In genomic region chr2:44933434-44933951, GRCh38 we compare ENCODE assay signal across 24 cellular contexts. TPM values are rescaled to one million over a fixed set of nuclear protein-coding genes. Genes with fewer than 3 reads are reported as not detected.
A peak's percentile ranks its signal among the peaks of the same experiment; 100 is the strongest.
DNase-seq lines count a peak whose midpoint lies in the region; ATAC-seq, FAIRE-seq and TF ChIP-seq lines count a peak whose summit lies in the region.
"Had no signal": no experiment of that assay in that cellular context is flagged by ENCODE, and none has a peak within 500 bp of the region (broad histone marks: within the 10 kb centered on the region; RNA-seq: fewer than 3 reads in every experiment).

No MANE protein-coding gene starts in this region.

- H3K9me3 ChIP-seq in Caco-2 = no peaks in the 10 kb centered on the region
- H3K9me3 ChIP-seq in H1 (ENCODE audit: insufficient read depth in 2 of 2, low read depth in 1 of 2, low read length in 1 of 2) = no peaks in the 10 kb centered on the region; a peak in 1 of 4 replicates
- no peaks in the 10 kb centered on the region for H3K9me3 ChIP-seq in gastrocnemius medialis
- H3K9me3 ChIP-seq: heart right ventricle, spleen, suprapubic skin had no signal

- no peak for TF ChIP-seq EP300 in H1 (IDR thresholded peaks at IDR 0.05; ENCODE audit: borderline replicate concordance in 1 of 2, low read depth in 2 of 2, low read length in 2 of 2)

- H3K27me3 Mint-ChIP-seq in Caco-2 (ENCODE audit: insufficient read depth, unreplicated experiment) = peaks cover 11% of the 10 kb centered on the region
- peaks cover 96% of the 10 kb centered on the region for H3K27me3 Mint-ChIP-seq in nephron (ENCODE audit: low read depth)

- no peaks in the 10 kb centered on the region; the same call in none of the 2 replicates for H3K27me3 ChIP-seq in Caco-2 (replicated peaks; ENCODE audit: control insufficient read depth, insufficient read depth, low read length)
- peaks cover 86 to 99% (median 97%) of the 10 kb centered on the region in 4 experiments; a peak in 6 of 7 replicates for H3K27me3 ChIP-seq in H1 (replicated peaks in 1 of 4; ENCODE audit: control insufficient read depth in 3 of 4, extremely low read depth in 1 of 4, insufficient read depth in 3 of 4, low read length in 3 of 4)
- H3K27me3 ChIP-seq in gastrocnemius medialis = peaks cover 86 to 99% (median 92%) of the 10 kb centered on the region in 3 donors

- H2BK12ac ChIP-seq in H1 (ENCODE audit: low read depth, low read length) = peak overlapping the region; percentile 97; the same call in 1 of the 2 replicates

- peak overlapping the region; percentile 78 to 93 for H3K4me2 ChIP-seq in H1 (ENCODE audit: insufficient read depth in 1 of 2, low read depth in 2 of 2, low read length in 2 of 2)

- peak overlapping the region; percentile 60; the same call in 1 of the 2 replicates for H2BK5ac ChIP-seq in H1 (ENCODE audit: low read depth, low read length)

- POLR2A ChIA-PET in Caco-2 (lab: Charles Lee) (no interaction called here), H1 (lab: Charles Lee; ENCODE audit: partially characterized antibody) (interaction anchor here (0.8 to 2.0 kb wide), 6 partner anchors 10 to 143 kb away, joined by 3 to 9 read pairs (median 6); no protein-coding TSS in a partner anchor)

- ATAC-seq in gastrocnemius medialis (no peak), GM21526 (IDR thresholded peaks at IDR 0.05; ENCODE audit: low FRiP score, unreplicated experiment) (no peak)
- ATAC-seq: heart right ventricle had no signal

- H3K18ac ChIP-seq in H1 (ENCODE audit: extremely low read depth, low read length) = peak overlapping the region; percentile 62

- 5% methylated on average over 19 of the region's 19 CpGs; no CpG with 5 or more reads in 1 of the 2 experiments for WGBS in H1 (ENCODE audit: extremely low coverage in 1 of 2, insufficient coverage in 1 of 2, insufficient read length in 1 of 2, insufficient replicate concordance in 2 of 2, low coverage in 1 of 2, low lambda C conversion rate in 2 of 2, missing lambda C conversion rate in 1 of 2), 2 experiments

- H2AFZ ChIP-seq in H1 (ENCODE audit: low read length) = no peak overlapping the region

- H3K9ac ChIP-seq in H1 (replicated peaks in 1 of 4; ENCODE audit: extremely low read depth in 1 of 4, low read depth in 3 of 4, low read length in 3 of 4) = no peak overlapping the region; a peak in 2 of 7 replicates

- FAIRE-seq in H1 (lab: Jason Lieb, UNC) = no peak
- FAIRE-seq: keratinocyte had no signal

- H3K4me1 ChIP-seq in Caco-2 (peaks cover 3% of the 10 kb centered on the region; the same call in 1 of the 2 replicates), H1 (replicated peaks in 1 of 4; ENCODE audit: control insufficient read depth in 3 of 4, insufficient read depth in 4 of 4, low read length in 3 of 4) (peaks cover 12 to 54% (median 39%) of the 10 kb centered on the region in 4 experiments), gastrocnemius medialis (peaks cover 6 to 25% of the 10 kb centered on the region in 2 donors)

- H3K36me3 ChIP-seq in Caco-2 (ENCODE audit: control insufficient read depth, insufficient read depth, low read length) (no peaks in the 10 kb centered on the region), H1 (ENCODE audit: control insufficient read depth in 2 of 4, insufficient read depth in 4 of 4, low read length in 3 of 4) (no peaks in the 10 kb centered on the region; a peak in 1 of 8 replicates), gastrocnemius medialis (no peaks in the 10 kb centered on the region)
- H3K36me3 ChIP-seq: heart right ventricle, spleen, suprapubic skin had no signal

- H2BK15ac ChIP-seq in H1 (ENCODE audit: low read length) = peak overlapping the region; percentile 88; the same call in 1 of the 2 replicates

- H3K27ac ChIP-seq in H1 (ENCODE audit: low read depth, low read length) (no peak overlapping the region), gastrocnemius medialis (no peak overlapping the region)
- H3K27ac ChIP-seq: heart right ventricle, spleen, suprapubic skin had no signal

- H3K23me2 ChIP-seq in H1 (ENCODE audit: low read depth, low read length) = peaks cover 35% of the 10 kb centered on the region; the same call in 1 of the 2 replicates

- no peak for TF ChIP-seq RAD21 in H1 (IDR thresholded peaks at IDR 0.05 in 1 of 2, conservative IDR thresholded peaks at IDR 0.05 in 1 of 2; ENCODE audit: low read depth in 2 of 2, low read length in 2 of 2)

- H3K4me3 ChIP-seq in Caco-2 (ENCODE audit: low read depth, low read length) (no peak overlapping the region), H1 (ENCODE audit: extremely low read depth in 1 of 4, insufficient read depth in 2 of 4, low read depth in 3 of 4, low read length in 4 of 4) (peak overlapping the region; percentile 45 to 65 (median 55); a peak in 6 of 8 replicates), gastrocnemius medialis (no peak overlapping the region)
- H3K4me3 ChIP-seq: lung had no signal

- H4K20me1 ChIP-seq in H1 (replicated peaks in 1 of 2; ENCODE audit: control insufficient read depth in 1 of 2, insufficient read depth in 2 of 2, low read length in 2 of 2) = peaks cover 3 to 9% of the 10 kb centered on the region in 2 experiments

- H3K79me2 ChIP-seq in H1 (ENCODE audit: control insufficient read depth in 1 of 2, insufficient read depth in 2 of 2, low read length in 2 of 2) = no peaks in the 10 kb centered on the region

- no peaks in the 10 kb centered on the region for H3K4me1 Mint-ChIP-seq in Caco-2 (ENCODE audit: low read depth, unreplicated experiment)
- peaks cover 6% of the 10 kb centered on the region for H3K4me1 Mint-ChIP-seq in nephron

- TF ChIP-seq CTCF in Caco-2 (IDR thresholded peaks at IDR 0.05; ENCODE audit: insufficient read depth in 1 of 2, low read depth in 1 of 2, low read length in 1 of 2, severe bottlenecking in 1 of 2, unreplicated experiment in 1 of 2) (no peak), GM13977 (IDR thresholded peaks at IDR 0.05; ENCODE audit: extremely low read depth, insufficient read depth, missing control alignments) (no peak), H1 (IDR thresholded peaks at IDR 0.05; ENCODE audit: control extremely low read depth in 1 of 3, insufficient read depth in 1 of 3, low read depth in 1 of 3, low read length in 3 of 3) (no peak), nephron (IDR thresholded peaks at IDR 0.05; ENCODE audit: unreplicated experiment in 3 of 3) (no peak), gastrocnemius medialis (IDR thresholded peaks at IDR 0.05 in 4 of 5, conservative IDR thresholded peaks at IDR 0.05 in 1 of 5) (no peak)

- no peak overlapping the region for H3K23ac ChIP-seq in H1 (ENCODE audit: insufficient read length)

- DNase-seq in Caco-2 = peak in 1 of 2 experiments; percentile 23
- peak; percentile 23 for DNase-seq in GM13977 (ENCODE audit: low spot score)
- peak in 1 of 2 experiments; percentile 68 for DNase-seq in H1 (ENCODE audit: low read depth in 1 of 2, low spot score in 2 of 2)
- DNase-seq in gastrocnemius medialis = no peak
- no peak for DNase-seq in NK-92 (lab: John Stamatoyannopoulos, UW; ENCODE audit: unreplicated experiment)
- DNase-seq: activated CD4-positive, alpha-beta T cell treated with anti-CD3 and anti-CD28 coated beads, Interleukin-2, amount 10 ng/mL, durations not matched to agents 7 days and 5 days; activated naive CD4-positive, alpha-beta T cell treated with anti-CD3 and anti-CD28 coated beads, Interleukin-2, amount 10 ng/mL, durations not matched to agents 7 days and 5 days; activated T-cell treated with anti-CD3 and anti-CD28 coated beads for 4 hours; anterior cingulate cortex; CD8-positive, alpha-beta memory T cell; effector CD8-positive, alpha-beta T cell; GOT3; heart right ventricle; NCI-H524 treated with DMSO at 0.1 percent for 48 hours; RPMI8226; spleen; stimulated activated CD8-positive, alpha-beta memory T cell treated with anti-CD3 and anti-CD28 coated beads, Interleukin-4, amount 100 ng/mL, for 48 hours had no signal

- H4K8ac ChIP-seq in H1 (ENCODE audit: extremely low read depth, insufficient read depth, low read length) = no peak overlapping the region

- H3K4ac ChIP-seq in H1 (replicated peaks; ENCODE audit: insufficient read length, low read depth, low read length) = no peak overlapping the region

- in situ Hi-C loops in GM13977 (cut with MboI; ENCODE audit: low pct_unique_long_range_greater_than_20kb, low sequenced_read_pairs, unreplicated experiment) (loop anchor here (25.0 kb wide), 1 partner anchor 846 kb away; no protein-coding TSS in a partner anchor), gastrocnemius medialis (cut with MboI; ENCODE audit: low sequenced_read_pairs in 4 of 4) (loop anchor here in 1 of 4 donors (25.0 kb wide), 1 partner anchor 896 kb away; no protein-coding TSS in a partner anchor)

- no TSS peak for BruUV-seq in Caco-2 (replicated peaks; lab: Mats Ljungman, UMichigan)

- H2BK20ac ChIP-seq in H1 (ENCODE audit: low read length) = peak overlapping the region; percentile 80; the same call in 1 of the 2 replicates

- no peaks in the 10 kb centered on the region for H3K9me3 Mint-ChIP-seq in Caco-2 (ENCODE audit: unreplicated experiment)
- H3K9me3 Mint-ChIP-seq in nephron = peaks cover 3% of the 10 kb centered on the region
- H3K9me3 Mint-ChIP-seq: activated CD4-positive, alpha-beta T cell treated with anti-CD3 and anti-CD28 coated beads, Interleukin-2, amount 10 ng/mL, durations not matched to agents 7 days and 5 days; activated naive CD4-positive, alpha-beta T cell treated with anti-CD3 and anti-CD28 coated beads, Interleukin-2, amount 10 ng/mL, durations not matched to agents 7 days and 5 days; CD8-positive, alpha-beta memory T cell had no signal

- intact Hi-C loops in Caco-2 (cut with micrococcal nuclease; ENCODE audit: unreplicated experiment) (no loop called here), gastrocnemius medialis (cut with DNase I; ENCODE audit: low total_unique reads) (no loop called here)

- no peaks in the 10 kb centered on the region for H3K79me1 ChIP-seq in H1 (ENCODE audit: low read depth, low read length)

- H3K4me3 Mint-ChIP-seq in Caco-2 (ENCODE audit: unreplicated experiment) = peak overlapping the region; percentile 80
- H3K4me3 Mint-ChIP-seq in nephron = peak overlapping the region; percentile 28 to 70 (median 34)
- H3K4me3 Mint-ChIP-seq: activated CD4-positive, alpha-beta T cell treated with anti-CD3 and anti-CD28 coated beads, Interleukin-2, amount 10 ng/mL, durations not matched to agents 7 days and 5 days; activated naive CD4-positive, alpha-beta T cell treated with anti-CD3 and anti-CD28 coated beads, Interleukin-2, amount 10 ng/mL, durations not matched to agents 7 days and 5 days had no signal

- H2BK120ac ChIP-seq in H1 (replicated peaks; ENCODE audit: low read depth, low read length) = no peak overlapping the region

- CTCF ChIA-PET in Caco-2 (lab: Charles Lee) (no interaction called here), H1 (lab: Charles Lee; ENCODE audit: partially characterized antibody) (interaction anchor here (0.6 to 3.3 kb wide), 5 partner anchors 11 to 469 kb away, joined by 3 to 20 read pairs (median 4); no protein-coding TSS in a partner anchor)

- H3K36me3 Mint-ChIP-seq in Caco-2 (ENCODE audit: insufficient read depth, unreplicated experiment) (no peaks in the 10 kb centered on the region), nephron (ENCODE audit: low read depth) (no peaks in the 10 kb centered on the region)
- H3K36me3 Mint-ChIP-seq: activated naive CD4-positive, alpha-beta T cell treated with anti-CD3 and anti-CD28 coated beads, Interleukin-2, amount 10 ng/mL, durations not matched to agents 7 days and 5 days; CD8-positive, alpha-beta memory T cell had no signal

- TF ChIP-seq POLR2A in H1 (IDR thresholded peaks at IDR 0.05; ENCODE audit: control extremely low read depth in 1 of 2, low read depth in 2 of 2, low read length in 2 of 2) = no peak
- no peak for TF ChIP-seq POLR2A in gastrocnemius medialis (IDR thresholded peaks at IDR 0.05)

- H2AK5ac ChIP-seq in H1 (ENCODE audit: low read depth, low read length) = peak overlapping the region; percentile 88; the same call in 1 of the 2 replicates

- no peak overlapping the region for H4K91ac ChIP-seq in H1 (replicated peaks; ENCODE audit: insufficient read length, low read length)

- no peak overlapping the region for H4K5ac ChIP-seq in H1 (ENCODE audit: insufficient read length, low read depth, low read length)

- H3K56ac ChIP-seq in H1 (replicated peaks; ENCODE audit: insufficient read length, low read depth, low read length) = no peak overlapping the region

- no peak overlapping the region for H3K14ac ChIP-seq in H1 (ENCODE audit: insufficient read length)

- H3K27ac Mint-ChIP-seq in Caco-2 (ENCODE audit: unreplicated experiment) = no peak overlapping the region
- H3K27ac Mint-ChIP-seq in nephron = no peak overlapping the region
- H3K27ac Mint-ChIP-seq: activated CD4-positive, alpha-beta T cell treated with anti-CD3 and anti-CD28 coated beads, Interleukin-2, amount 10 ng/mL, durations not matched to agents 7 days and 5 days; activated naive CD4-positive, alpha-beta T cell treated with anti-CD3 and anti-CD28 coated beads, Interleukin-2, amount 10 ng/mL, durations not matched to agents 7 days and 5 days had no signal

RNA-seq across cellular contexts. Expression of gene SIX3, which starts 8.0 kb away (rescaled TPM):
- total RNA-seq in Caco-2 (2022) (not detected in 2 replicates), gastrocnemius medialis (not detected)
- total RNA-seq in H1 (2021; fragmentation: NEBNext Ultra II Directional; extraction: Animal tissue kit (Norgen Biotek cat#: 25700)) = 0.19 and 0.21 TPM in 2 replicates
- 0.02 and 0.52 TPM in 2 replicates for polyA plus RNA-seq in H1 (2011; rRNA removed)
- polyA plus RNA-seq in H1 (2011; cell fraction: cytosol; rRNA removed) = 0.31 TPM
- polyA plus RNA-seq in H1 (2011; cell fraction: nucleus; rRNA removed) = 0.41 TPM
- 0.10 to 0.13 TPM (median 0.13 TPM) in 3 of 4 replicates, not detected in the other for polyA plus RNA-seq in H1 (2012, experiment 1 of 2)
- polyA plus RNA-seq in H1 (2012, experiment 2 of 2) = 0.09 TPM
- 0.10 TPM for polyA plus RNA-seq in H1 (2013, experiment 1 of 2)
- polyA plus RNA-seq in H1 (2013, experiment 2 of 2) = 0.07 TPM
- polyA minus RNA-seq in H1 (2011; rRNA and poly(A)+ RNA removed) = 0.09 TPM in 1 of 2 replicates, not detected in the other
- not detected for polyA minus RNA-seq in H1 (2011; cell fraction: cytosol; rRNA and poly(A)+ RNA removed)
- polyA minus RNA-seq in H1 (2011; cell fraction: nucleus; rRNA and poly(A)+ RNA removed) = 0.50 TPM
- total RNA-seq: activated CD4-positive, alpha-beta T cell treated with anti-CD3 and anti-CD28 coated beads, Interleukin-2, amount 10 ng/mL, durations not matched to agents 7 days and 5 days; CD8-positive, alpha-beta memory T cell; cerebellum; heart right ventricle; myocyte; spleen had no signal
- polyA plus RNA-seq: CD8-positive, alpha-beta memory T cell; heart right ventricle; keratinocyte had no signal

Comparison
In these comparisons a context has a peak if more than half of its experiments do, and no peak if none do; other contexts are left out.
1. H3K4me3 ChIP-seq: peak in H1 (4 of 4); none in Caco-2 (single experiment) and gastrocnemius medialis (0 of 4).